In the genomic region with DNA sequence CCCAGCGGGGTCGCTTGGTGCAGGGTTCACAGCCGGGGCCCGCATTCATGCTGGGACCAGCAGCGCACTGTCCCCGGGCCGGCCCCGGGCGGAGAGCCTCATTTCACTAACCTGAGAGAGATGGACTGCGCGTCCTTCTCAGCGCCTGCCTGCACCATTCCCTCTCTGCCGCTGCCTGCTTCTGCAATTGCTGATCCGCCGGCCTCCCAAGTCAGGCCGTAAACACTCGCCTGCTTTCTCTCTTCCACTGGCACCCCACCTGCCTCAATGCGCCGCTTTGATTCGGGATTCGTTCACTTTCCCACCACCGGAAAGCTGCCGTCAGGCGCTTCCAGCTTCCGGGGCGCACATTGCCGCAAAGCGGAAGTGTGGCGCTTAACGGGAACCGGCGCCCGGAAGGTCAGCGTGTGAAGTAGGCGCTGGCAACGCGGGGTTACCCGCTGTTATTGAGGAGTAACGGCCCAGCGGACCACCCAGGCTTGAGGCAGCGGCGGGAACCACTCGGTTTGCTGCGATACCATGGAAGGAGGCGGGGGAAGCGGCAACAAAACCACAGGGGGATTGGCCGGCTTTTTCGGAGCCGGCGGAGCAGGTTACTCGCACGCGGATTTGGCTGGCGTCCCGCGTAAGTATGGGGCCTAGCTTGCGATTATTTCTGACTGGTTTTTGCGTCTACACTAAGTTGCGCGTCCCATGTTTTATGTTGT, we compare ENCODE assay signal across 1 cellular context.
A peak's percentile ranks its signal among the peaks of the same experiment; 100 is the strongest.
TF ChIP-seq lines count a peak whose summit lies in the region.

A gene with protein sequence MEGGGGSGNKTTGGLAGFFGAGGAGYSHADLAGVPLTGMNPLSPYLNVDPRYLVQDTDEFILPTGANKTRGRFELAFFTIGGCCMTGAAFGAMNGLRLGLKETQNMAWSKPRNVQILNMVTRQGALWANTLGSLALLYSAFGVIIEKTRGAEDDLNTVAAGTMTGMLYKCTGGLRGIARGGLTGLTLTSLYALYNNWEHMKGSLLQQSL (plus strand): TSS at position 384 of the 707 bp plus-strand sequence. CDS start 136 bp downstream, at position 520.

TF ChIP-seq in HEK293, 187 proteins besides CTCF, POLR2A, EP300 and RAD21 (continued from another document):
- TF ChIP-seq, protein P1, sequence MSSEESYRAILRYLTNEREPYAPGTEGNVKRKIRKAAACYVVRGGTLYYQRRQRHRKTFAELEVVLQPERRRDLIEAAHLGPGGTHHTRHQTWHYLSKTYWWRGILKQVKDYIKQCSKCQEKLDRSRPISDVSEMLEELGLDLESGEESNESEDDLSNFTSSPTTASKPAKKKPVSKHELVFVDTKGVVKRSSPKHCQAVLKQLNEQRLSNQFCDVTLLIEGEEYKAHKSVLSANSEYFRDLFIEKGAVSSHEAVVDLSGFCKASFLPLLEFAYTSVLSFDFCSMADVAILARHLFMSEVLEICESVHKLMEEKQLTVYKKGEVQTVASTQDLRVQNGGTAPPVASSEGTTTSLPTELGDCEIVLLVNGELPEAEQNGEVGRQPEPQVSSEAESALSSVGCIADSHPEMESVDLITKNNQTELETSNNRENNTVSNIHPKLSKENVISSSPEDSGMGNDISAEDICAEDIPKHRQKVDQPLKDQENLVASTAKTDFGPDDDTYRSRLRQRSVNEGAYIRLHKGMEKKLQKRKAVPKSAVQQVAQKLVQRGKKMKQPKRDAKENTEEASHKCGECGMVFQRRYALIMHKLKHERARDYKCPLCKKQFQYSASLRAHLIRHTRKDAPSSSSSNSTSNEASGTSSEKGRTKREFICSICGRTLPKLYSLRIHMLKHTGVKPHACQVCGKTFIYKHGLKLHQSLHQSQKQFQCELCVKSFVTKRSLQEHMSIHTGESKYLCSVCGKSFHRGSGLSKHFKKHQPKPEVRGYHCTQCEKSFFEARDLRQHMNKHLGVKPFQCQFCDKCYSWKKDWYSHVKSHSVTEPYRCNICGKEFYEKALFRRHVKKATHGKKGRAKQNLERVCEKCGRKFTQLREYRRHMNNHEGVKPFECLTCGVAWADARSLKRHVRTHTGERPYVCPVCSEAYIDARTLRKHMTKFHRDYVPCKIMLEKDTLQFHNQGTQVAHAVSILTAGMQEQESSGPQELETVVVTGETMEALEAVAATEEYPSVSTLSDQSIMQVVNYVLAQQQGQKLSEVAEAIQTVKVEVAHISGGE (tag by site-specific recombination; conservative IDR thresholded peaks at IDR 0.05; ENCODE audit: low read depth) = peak; percentile 77
- peak; percentile 65 for TF ChIP-seq ZBTB8A (tag by site-specific recombination; IDR thresholded peaks at IDR 0.05)
- TF ChIP-seq, protein P2, sequence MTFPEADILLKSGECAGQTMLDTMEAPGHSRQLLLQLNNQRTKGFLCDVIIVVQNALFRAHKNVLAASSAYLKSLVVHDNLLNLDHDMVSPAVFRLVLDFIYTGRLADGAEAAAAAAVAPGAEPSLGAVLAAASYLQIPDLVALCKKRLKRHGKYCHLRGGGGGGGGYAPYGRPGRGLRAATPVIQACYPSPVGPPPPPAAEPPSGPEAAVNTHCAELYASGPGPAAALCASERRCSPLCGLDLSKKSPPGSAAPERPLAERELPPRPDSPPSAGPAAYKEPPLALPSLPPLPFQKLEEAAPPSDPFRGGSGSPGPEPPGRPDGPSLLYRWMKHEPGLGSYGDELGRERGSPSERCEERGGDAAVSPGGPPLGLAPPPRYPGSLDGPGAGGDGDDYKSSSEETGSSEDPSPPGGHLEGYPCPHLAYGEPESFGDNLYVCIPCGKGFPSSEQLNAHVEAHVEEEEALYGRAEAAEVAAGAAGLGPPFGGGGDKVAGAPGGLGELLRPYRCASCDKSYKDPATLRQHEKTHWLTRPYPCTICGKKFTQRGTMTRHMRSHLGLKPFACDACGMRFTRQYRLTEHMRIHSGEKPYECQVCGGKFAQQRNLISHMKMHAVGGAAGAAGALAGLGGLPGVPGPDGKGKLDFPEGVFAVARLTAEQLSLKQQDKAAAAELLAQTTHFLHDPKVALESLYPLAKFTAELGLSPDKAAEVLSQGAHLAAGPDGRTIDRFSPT (tag by site-specific recombination; IDR thresholded peaks at IDR 0.05) = peak; percentile 37; the same call in 1 of the 2 replicates
- peak; percentile 56; the same call in 1 of the 2 replicates for TF ChIP-seq ZBTB20 (tag by site-specific recombination; IDR thresholded peaks at IDR 0.05)
- TF ChIP-seq ZBTB17 (tag by site-specific recombination; IDR thresholded peaks at IDR 0.05) = 0 out of 2 replicates have a peak, but pooled peaks have one; percentile 13
- TF ChIP-seq SP2 (tag by site-specific recombination; IDR thresholded peaks at IDR 0.05) = peak; percentile 66
TF ChIP-seq in HEK293: peak in this region for 14; not testable (repeated sequence) for 173.
